19 cellular contexts compared by ENCODE assay signal in the genomic region with DNA sequence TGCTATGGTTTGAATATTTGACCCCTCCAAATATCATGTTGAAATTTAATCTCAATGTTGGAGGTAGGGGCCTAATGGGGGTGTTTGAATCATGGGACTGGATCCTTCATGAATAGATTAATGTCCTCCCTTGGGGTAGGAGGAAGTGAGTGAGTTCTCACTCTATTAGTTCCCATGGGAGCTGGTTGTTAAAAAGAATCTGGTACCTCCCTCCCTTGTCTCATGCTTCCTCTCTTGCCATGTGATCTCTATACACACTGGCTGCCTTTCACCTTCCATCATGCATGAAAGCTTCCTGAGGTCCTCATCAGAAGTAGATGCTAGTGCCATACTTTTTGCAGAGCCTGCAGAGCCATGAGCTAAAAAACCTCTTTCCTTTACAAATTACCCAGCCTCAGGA.
"Had no signal": no experiment of that assay in that cellular context is flagged by ENCODE, and none has a peak within 500 bp of the region (broad histone marks: within the 10 kb centered on the region; RNA-seq: fewer than 3 reads in every experiment).

No MANE protein-coding gene starts in this region.

- H3K36me3 Mint-ChIP-seq: naive thymus-derived CD8-positive, alpha-beta T cell had no signal

- ATAC-seq: left colon; left ventricle myocardium superior; naive thymus-derived CD8-positive, alpha-beta T cell had no signal

- H3K4me2 ChIP-seq: hepatocyte had no signal

- H3K79me2 ChIP-seq: hepatocyte had no signal

- H3K4me1 Mint-ChIP-seq: endodermal cell; naive thymus-derived CD8-positive, alpha-beta T cell had no signal

- DNase-seq: effector CD4-positive, alpha-beta T cell; endodermal cell; erythroblast; foreskin melanocyte; head of caudate nucleus; left colon; left ventricle myocardium superior; naive thymus-derived CD8-positive, alpha-beta T cell; sigmoid colon; small intestine; stimulated activated CD4-positive, alpha-beta T cell treated with anti-CD3 and anti-CD28 coated beads, Interleukin-12 subunit alpha, Interleukin-12 subunit beta, amount 100 ng/mL, for 4 hours; stomach; substantia nigra; transverse colon had no signal

- H3K27me3 ChIP-seq: hepatocyte, right atrium auricular region, sigmoid colon, stomach, transverse colon had no signal

- H3K4me1 ChIP-seq: right atrium auricular region, stomach, transverse colon had no signal

- H2AFZ ChIP-seq: hepatocyte had no signal

- H3K9me3 Mint-ChIP-seq: endodermal cell; naive thymus-derived CD8-positive, alpha-beta T cell had no signal

- H3K27ac Mint-ChIP-seq: endodermal cell; naive thymus-derived CD8-positive, alpha-beta T cell had no signal

- H3K27ac ChIP-seq: coronary artery, hepatocyte, right atrium auricular region, sigmoid colon, stomach, thoracic aorta, transverse colon had no signal

- H3K4me3 ChIP-seq: coronary artery, hepatocyte, lung, right atrium auricular region, sigmoid colon, stomach, thoracic aorta, transverse colon had no signal

- H3K36me3 ChIP-seq: right atrium auricular region, sigmoid colon, stomach, thoracic aorta, transverse colon had no signal

- H3K4me3 Mint-ChIP-seq: endodermal cell; naive thymus-derived CD8-positive, alpha-beta T cell had no signal

- H3K9me3 ChIP-seq: right atrium auricular region, sigmoid colon, stomach, thoracic aorta, transverse colon had no signal
